ENCODE assay signal across 10 cellular contexts in genomic region chr15:65796610-65797012, GRCh38. TPM values are rescaled to one million over a fixed set of nuclear protein-coding genes. Genes with fewer than 3 reads are reported as not detected.
DNase-seq lines count a peak whose midpoint lies in the region; ATAC-seq lines count a peak whose summit lies in the region.
"Had no signal": no experiment of that assay in that cellular context is flagged by ENCODE, and none has a peak within 500 bp of the region (broad histone marks: within the 10 kb centered on the region; RNA-seq: fewer than 3 reads in every experiment).

No MANE protein-coding gene starts in this region.

- H3K9me3 ChIP-seq in BLaER1 treated with 17β-estradiol and CSF1 and Interleukin-3, amounts not matched to agents 10 nM and 100 nM (replicated peaks in 1 of 11) = no peaks in the 10 kb centered on the region
- H3K9me3 ChIP-seq: mucosa of descending colon had no signal

- H3K36me3 ChIP-seq in BLaER1 treated with 17β-estradiol and CSF1 and Interleukin-3, amounts not matched to agents 10 nM and 100 nM = no peaks in the 10 kb centered on the region

- peak; percentile 63 for DNase-seq in KBM-7
- no peak for DNase-seq in activated T-helper 2 cell treated with anti-CD3 and anti-CD28 coated beads, Interferon-gamma antibody, Interleukin-2, Interleukin-4, amounts not matched to agents 10 μg/mL and 5 μg/mL and 100 μg/mL, durations not matched to agents 14 hours and 24 hours and 36 hours (ENCODE audit: low spot score)
- peak; percentile 88 for DNase-seq in iris pigment epithelial cell (ENCODE audit: low read depth)
- DNase-seq in T-helper 9 cell = no peak
- DNase-seq in SK-N-DZ (ENCODE audit: low spot score) = no peak
- no peak for DNase-seq in stimulated activated CD4-positive, alpha-beta T cell treated with anti-CD3 and anti-CD28 coated beads, Interleukin-2, amount 100 ng/mL, for 48 hours
- no peak for DNase-seq in effector memory CD8-positive, alpha-beta T cell
- DNase-seq: mucosa of descending colon, NCI-H1092 treated with DMSO at 0.1 percent for 48 hours had no signal

- H3K27me3 Mint-ChIP-seq in activated T-helper 2 cell treated with anti-CD3 and anti-CD28 coated beads, Interferon-gamma antibody, Interleukin-2, Interleukin-4, amounts not matched to agents 10 μg/mL and 5 μg/mL and 100 μg/mL, durations not matched to agents 14 hours and 24 hours and 36 hours (ENCODE audit: low read depth) = no peaks in the 10 kb centered on the region
- no peaks in the 10 kb centered on the region for H3K27me3 Mint-ChIP-seq in effector memory CD8-positive, alpha-beta T cell

- no peaks in the 10 kb centered on the region for H3K27me3 ChIP-seq in BLaER1 treated with 17β-estradiol and CSF1 and Interleukin-3, amounts not matched to agents 10 nM and 100 nM

- peak overlapping the region; percentile 20 to 64 (median 50); a peak in 20 of 22 replicates for H3K4me2 ChIP-seq in BLaER1 treated with 17β-estradiol and CSF1 and Interleukin-3, amounts not matched to agents 10 nM and 100 nM

- H3K4me3 Mint-ChIP-seq in activated T-helper 2 cell treated with anti-CD3 and anti-CD28 coated beads, Interferon-gamma antibody, Interleukin-2, Interleukin-4, amounts not matched to agents 10 μg/mL and 5 μg/mL and 100 μg/mL, durations not matched to agents 14 hours and 24 hours and 36 hours (ENCODE audit: low read depth) = no peak overlapping the region
- H3K4me3 Mint-ChIP-seq in effector memory CD8-positive, alpha-beta T cell = no peak overlapping the region

- peak overlapping the region in 1 of 11 experiments; percentile 19; a peak in 2 of 22 replicates for H3K27ac ChIP-seq in BLaER1 treated with 17β-estradiol and CSF1 and Interleukin-3, amounts not matched to agents 10 nM and 100 nM

- no peak overlapping the region for H3K4me3 ChIP-seq in BLaER1 treated with 17β-estradiol and CSF1 and Interleukin-3, amounts not matched to agents 10 nM and 100 nM
- H3K4me3 ChIP-seq: mucosa of descending colon had no signal

- in situ Hi-C loops in KBM-7 (cut with MboI; ENCODE audit: low pct_unique_long_range_greater_than_20kb, low sequenced_read_pairs) = no loop called here

- H4K20me1 ChIP-seq in BLaER1 treated with 17β-estradiol and CSF1 and Interleukin-3, amounts not matched to agents 10 nM and 100 nM = no peaks in the 10 kb centered on the region; a peak in 1 of 22 replicates

- H3K27ac Mint-ChIP-seq in activated T-helper 2 cell treated with anti-CD3 and anti-CD28 coated beads, Interferon-gamma antibody, Interleukin-2, Interleukin-4, amounts not matched to agents 10 μg/mL and 5 μg/mL and 100 μg/mL, durations not matched to agents 14 hours and 24 hours and 36 hours = peak overlapping the region; percentile 71
- H3K27ac Mint-ChIP-seq in effector memory CD8-positive, alpha-beta T cell = no peak overlapping the region

- H3K4me1 Mint-ChIP-seq in activated T-helper 2 cell treated with anti-CD3 and anti-CD28 coated beads, Interferon-gamma antibody, Interleukin-2, Interleukin-4, amounts not matched to agents 10 μg/mL and 5 μg/mL and 100 μg/mL, durations not matched to agents 14 hours and 24 hours and 36 hours (ENCODE audit: low read depth) = peaks cover 58% of the 10 kb centered on the region
- peaks cover 9 to 22% of the 10 kb centered on the region in 2 donors for H3K4me1 Mint-ChIP-seq in effector memory CD8-positive, alpha-beta T cell (ENCODE audit: low read depth in 2 of 2)

- H3K9ac ChIP-seq in BLaER1 treated with 17β-estradiol and CSF1 and Interleukin-3, amounts not matched to agents 10 nM and 100 nM = no peak overlapping the region

- peaks cover 20 to 43% (median 26%) of the 10 kb centered on the region in 10 experiments for H3K4me1 ChIP-seq in BLaER1 treated with 17β-estradiol and CSF1 and Interleukin-3, amounts not matched to agents 10 nM and 100 nM

- no peaks in the 10 kb centered on the region for H3K36me3 Mint-ChIP-seq in activated T-helper 2 cell treated with anti-CD3 and anti-CD28 coated beads, Interferon-gamma antibody, Interleukin-2, Interleukin-4, amounts not matched to agents 10 μg/mL and 5 μg/mL and 100 μg/mL, durations not matched to agents 14 hours and 24 hours and 36 hours (ENCODE audit: low read depth)
- peaks cover 18% of the 10 kb centered on the region for H3K36me3 Mint-ChIP-seq in effector memory CD8-positive, alpha-beta T cell (ENCODE audit: insufficient read depth)

- no peak for ATAC-seq in effector memory CD8-positive, alpha-beta T cell (replicated peaks)
- ATAC-seq: mucosa of descending colon had no signal

- no peaks in the 10 kb centered on the region for H3K9me3 Mint-ChIP-seq in activated T-helper 2 cell treated with anti-CD3 and anti-CD28 coated beads, Interferon-gamma antibody, Interleukin-2, Interleukin-4, amounts not matched to agents 10 μg/mL and 5 μg/mL and 100 μg/mL, durations not matched to agents 14 hours and 24 hours and 36 hours
- no peaks in the 10 kb centered on the region for H3K9me3 Mint-ChIP-seq in effector memory CD8-positive, alpha-beta T cell

- intact Hi-C loops in activated T-helper 2 cell treated with anti-CD3 and anti-CD28 coated beads, Interferon-gamma antibody, Interleukin-2, Interleukin-4, amounts not matched to agents 10 μg/mL and 5 μg/mL and 100 μg/mL, durations not matched to agents 14 hours and 24 hours and 36 hours (cut with micrococcal nuclease) = no loop called here

RNA-seq across cellular contexts. Expression of gene DENND4A, which starts 4.5 kb away (rescaled TPM):
- total RNA-seq in activated T-helper 2 cell treated with anti-CD3 and anti-CD28 coated beads, Interferon-gamma antibody, Interleukin-2, Interleukin-4, amounts not matched to agents 10 μg/mL and 5 μg/mL and 100 μg/mL, durations not matched to agents 14 hours and 24 hours and 36 hours = 62.3 and 65.8 TPM in 2 replicates
- 10.3 and 12.5 TPM in 2 replicates for polyA plus RNA-seq in SK-N-DZ (2014; cell fraction: cytosol; rRNA removed)
- polyA plus RNA-seq in SK-N-DZ (2014; cell fraction: nucleus; rRNA removed) = 9.8 and 11.0 TPM in 2 replicates

Comparison
In these comparisons a context has a peak if more than half of its experiments do, and no peak if none do; other contexts are left out.
1. DNase-seq: peak in KBM-7 (single experiment) and iris pigment epithelial cell (single experiment); none in activated T-helper 2 cell treated with anti-CD3 and anti-CD28 coated beads, Interferon-gamma antibody, Interleukin-2, Interleukin-4, amounts not matched to agents 10 μg/mL and 5 μg/mL and 100 μg/mL, durations not matched to agents 14 hours and 24 hours and 36 hours (single experiment), T-helper 9 cell (single experiment), SK-N-DZ (single experiment), stimulated activated CD4-positive, alpha-beta T cell treated with anti-CD3 and anti-CD28 coated beads, Interleukin-2, amount 100 ng/mL, for 48 hours (0 of 2) and effector memory CD8-positive, alpha-beta T cell (0 of 3).